In genomic region chr19:1237027-1237659, GRCh38 we compare ENCODE assay signal across 1 cellular context.
TF ChIP-seq lines count a peak whose summit lies in the region.

No MANE protein-coding gene starts in this region.

TF ChIP-seq in H1, 55 proteins besides CTCF, POLR2A, EP300 and RAD21:
- no peak for TF ChIP-seq SIN3A (conservative IDR thresholded peaks at IDR 0.05 in 1 of 2, IDR thresholded peaks at IDR 0.05 in 1 of 2; ENCODE audit: low read depth in 1 of 2, low read length in 2 of 2)
- peak; percentile 38 for TF ChIP-seq KDM4A (IDR thresholded peaks at IDR 0.05; ENCODE audit: low read depth, low read length, severe bottlenecking)
- peak; percentile 5; the same call in 1 of the 2 replicates for TF ChIP-seq EGR1 (IDR thresholded peaks at IDR 0.05; ENCODE audit: borderline replicate concordance, low read depth, low read length)
TF ChIP-seq in H1: peak in this region for 2.
